ENCODE assay signal across 11 cellular contexts in genomic region chr3:182716114-182716688, GRCh38.
DNase-seq lines count a peak whose midpoint lies in the region; ATAC-seq, FAIRE-seq and TF ChIP-seq lines count a peak whose summit lies in the region.
"Had no signal": no experiment of that assay in that cellular context is flagged by ENCODE, and none has a peak within 500 bp of the region (broad histone marks: within the 10 kb centered on the region; RNA-seq: fewer than 3 reads in every experiment).

No MANE protein-coding gene starts in this region.

- H3K27ac Mint-ChIP-seq in natural killer cell, result peak overlapping the region in 1 of 2 donors; percentile 35

- no peak overlapping the region for H3K4me3 ChIP-seq in K562
- H3K4me3 ChIP-seq: psoas muscle had no signal

- H3K4me1 ChIP-seq in K562 (replicated peaks in 1 of 2; ENCODE audit: control insufficient read depth in 2 of 2, insufficient read depth in 2 of 2, low read length in 2 of 2), result peaks cover 3 to 30% of the 10 kb centered on the region in 2 experiments
- H3K4me1 ChIP-seq: psoas muscle had no signal

- H3K27me3 Mint-ChIP-seq in natural killer cell (ENCODE audit: low read depth in 2 of 2), result no peaks in the 10 kb centered on the region

- no peak overlapping the region for H3K4me3 Mint-ChIP-seq in natural killer cell

- peak overlapping the region in 1 of 2 experiments; percentile 53; a peak in 2 of 4 replicates for H3K9ac ChIP-seq in K562 (ENCODE audit: insufficient read depth in 1 of 2, low read depth in 2 of 2, low read length in 2 of 2)

- H3K27ac ChIP-seq in K562 (ENCODE audit: extremely low read depth, low read depth, low read length), result peak overlapping the region; percentile 83
- H3K27ac ChIP-seq: psoas muscle had no signal

- H3K9me3 ChIP-seq in K562 (replicated peaks; ENCODE audit: control insufficient read depth, insufficient read depth, low read depth, low read length), result no peaks in the 10 kb centered on the region
- H3K9me3 ChIP-seq: psoas muscle had no signal

- in situ Hi-C loops in K562 (cut with MboI), result loop anchor here (5.0 kb wide), 1 partner anchor 76 kb away; the partner anchor contains the start of gene ATP11B

- TF ChIP-seq EP300 in K562 (IDR thresholded peaks at IDR 0.05; ENCODE audit: low read length), result peak; percentile 78

- H3K4me1 Mint-ChIP-seq in natural killer cell, result peaks cover 0 to 7% of the 10 kb centered on the region in 2 donors

- H3K36me3 ChIP-seq in K562 (ENCODE audit: control insufficient read depth, insufficient read depth, low read length), result no peaks in the 10 kb centered on the region

- H3K4me2 ChIP-seq in K562 (ENCODE audit: insufficient read depth, low read length), result peak overlapping the region; percentile 69

- TF ChIP-seq CTCF in K562 (IDR thresholded peaks at IDR 0.05 in 2 of 3, conservative IDR thresholded peaks at IDR 0.05 in 1 of 3; ENCODE audit: insufficient read depth in 2 of 3, low read depth in 1 of 3, low read length in 3 of 3), result no peak
- no peak for TF ChIP-seq CTCF in natural killer cell (IDR thresholded peaks at IDR 0.05)

- H3K79me2 ChIP-seq in K562 (ENCODE audit: control insufficient read depth, insufficient read depth, low read length), result no peaks in the 10 kb centered on the region

- ATAC-seq in GM18498 (IDR thresholded peaks at IDR 0.05; ENCODE audit: unreplicated experiment) (peak; percentile 49), GM19467 (IDR thresholded peaks at IDR 0.05; ENCODE audit: unreplicated experiment) (peak; percentile 37), HG03095 (IDR thresholded peaks at IDR 0.05; ENCODE audit: unreplicated experiment) (peak; percentile 37), K562 (peak; percentile 79), natural killer cell (no peak)
- ATAC-seq: psoas muscle had no signal

- TF ChIP-seq RAD21 in K562 (CRISPR knock-in tag; conservative IDR thresholded peaks at IDR 0.05 in 1 of 2, IDR thresholded peaks at IDR 0.05 in 1 of 2), result peak in 1 of 2 experiments; percentile 11; a peak in 2 of 4 replicates

- no peaks in the 10 kb centered on the region for H3K36me3 Mint-ChIP-seq in natural killer cell

- intact Hi-C loops in K562 (cut with micrococcal nuclease), result loop anchor here (1.0 to 5.0 kb wide), 2 partner anchors 77 to 661 kb away; partner anchors contain the start of gene ATP11B
- intact Hi-C loops in natural killer cell (cut with micrococcal nuclease), result no loop called here

- no peaks in the 10 kb centered on the region for H3K27me3 ChIP-seq in K562 (ENCODE audit: control insufficient read depth in 2 of 2, insufficient read depth in 2 of 2, low read length in 2 of 2)

- CTCF ChIA-PET in K562 (lab: Yijun Ruan, JAX; ENCODE audit: low intra/inter-chr PET ratio), result interaction anchor here (0.6 to 1.7 kb wide), 2 partner anchors 120 to 459 kb away, joined by 4 to 5 read pairs; no protein-coding TSS in a partner anchor

- no peaks in the 10 kb centered on the region for H3K9me3 Mint-ChIP-seq in natural killer cell

- 0% methylated on average over 1 of the region's 1 CpG for WGBS in K562 (ENCODE audit: insufficient coverage, low coverage, missing lambda C conversion rate)

- H3K9me1 ChIP-seq in K562 (ENCODE audit: control insufficient read depth, insufficient read depth, low read length), result no peaks in the 10 kb centered on the region

- POLR2A ChIA-PET in K562 (lab: Yijun Ruan, JAX), result interaction anchor here (0.5 to 1.6 kb wide), 7 partner anchors 11 to 207 kb away, joined by 3 to 8 read pairs (median 3); no protein-coding TSS in a partner anchor

- TF ChIP-seq POLR2A in K562 (conservative IDR thresholded peaks at IDR 0.05), result no peak

- peak; percentile 71 for FAIRE-seq in K562 (lab: Jason Lieb, UNC)
- FAIRE-seq: endometrium had no signal

- DNase-seq in K562 (ENCODE audit: extremely low read depth in 1 of 4, low spot score in 3 of 4), result peak in 2 of 4 experiments; percentile 56 to 85
- DNase-seq in natural killer cell, result no peak
- DNase-seq in NCI-H2171 treated with DMSO at 0.1 percent for 48 hours (lab: John Stamatoyannopoulos, UW), result no peak
- no peak for DNase-seq in NCI-H748 treated with DMSO at 0.1 percent for 48 hours (lab: John Stamatoyannopoulos, UW)
- DNase-seq in NCI-H1417 treated with DMSO at 0.1 percent for 48 hours (lab: John Stamatoyannopoulos, UW), result no peak
- DNase-seq: NCI-H524 treated with DMSO at 0.1 percent for 48 hours, psoas muscle had no signal

- BruUV-seq in K562 (replicated peaks; lab: Mats Ljungman, UMichigan), result no TSS peak

- peak overlapping the region; percentile 77 for H2AFZ ChIP-seq in K562 (ENCODE audit: low read depth, low read length)

- H4K20me1 ChIP-seq in K562 (replicated peaks; ENCODE audit: control insufficient read depth, insufficient read depth, low read length), result no peaks in the 10 kb centered on the region

TF ChIP-seq in K562, 482 proteins besides CTCF, POLR2A, EP300 and RAD21 (continues in another document):
- TF ChIP-seq TRIM28 (IDR thresholded peaks at IDR 0.05) (peak; percentile 54; the same call in 1 of the 2 replicates), TBL1XR1 (IDR thresholded peaks at IDR 0.05; ENCODE audit: low read length in 2 of 2) (peak in 1 of 2 experiments; percentile 24; a peak in 1 of 4 replicates), MBD2 (IDR thresholded peaks at IDR 0.05; ENCODE audit: borderline replicate concordance, low read depth) (0 out of 2 replicates have a peak, but pooled peaks have one; percentile 35), HDAC3 (IDR thresholded peaks at IDR 0.05; ENCODE audit: borderline replicate concordance, partially characterized antibody) (peak; percentile 51), MAZ (CRISPR knock-in tag; conservative IDR thresholded peaks at IDR 0.05 in 1 of 2, IDR thresholded peaks at IDR 0.05 in 1 of 2) (peak in 1 of 2 experiments; percentile 47; a peak in 1 of 4 replicates), PHF8 (IDR thresholded peaks at IDR 0.05; ENCODE audit: borderline replicate concordance, low read length) (peak; percentile 12; the same call in 1 of the 2 replicates), HDAC1 (IDR thresholded peaks at IDR 0.05) (peak in 1 of 2 experiments; percentile 62; a peak in 1 of 4 replicates), TAL1 (IDR thresholded peaks at IDR 0.05) (peak; percentile 73), AFF1 (IDR thresholded peaks at IDR 0.05; ENCODE audit: low read depth in 1 of 2, partially characterized antibody in 2 of 2) (peak in 1 of 2 experiments; percentile 66), ZFP30 (CRISPR knock-in tag; IDR thresholded peaks at IDR 0.05; ENCODE audit: borderline replicate concordance) (no peak), PREB (CRISPR knock-in tag; IDR thresholded peaks at IDR 0.05) (no peak), EP400 (IDR thresholded peaks at IDR 0.05) (peak; percentile 36; the same call in 1 of the 2 replicates), LCOR (CRISPR knock-in tag; IDR thresholded peaks at IDR 0.05) (no peak), ZNF140 (CRISPR knock-in tag; IDR thresholded peaks at IDR 0.05) (no peak), JUN (IDR thresholded peaks at IDR 0.05; ENCODE audit: borderline replicate concordance, low read depth, low read length) (no peak), JUN (CRISPR knock-in tag; IDR thresholded peaks at IDR 0.05; ENCODE audit: borderline replicate concordance) (no peak), ZNF143 (CRISPR knock-in tag; IDR thresholded peaks at IDR 0.05) (no peak), ZNF253 (CRISPR knock-in tag; conservative IDR thresholded peaks at IDR 0.05) (no peak), JUND (IDR thresholded peaks at IDR 0.05; ENCODE audit: borderline replicate concordance, low read depth, low read length) (0 out of 2 replicates have a peak, but pooled peaks have one; percentile 20), JUND (tag; IDR thresholded peaks at IDR 0.05; ENCODE audit: borderline replicate concordance, low read depth, low read length) (no peak; the same call in 2 of the 3 replicates), NONO (IDR thresholded peaks at IDR 0.05; ENCODE audit: low read depth in 2 of 2, low read length in 1 of 2) (peak in 1 of 2 experiments; percentile 46; a peak in 1 of 4 replicates), SNAPC5 (CRISPR knock-in tag; IDR thresholded peaks at IDR 0.05) (no peak)

Comparison
In these comparisons a context has a peak if more than half of its experiments do, and no peak if none do; other contexts are left out.
1. ATAC-seq: peak in GM18498 (single experiment), GM19467 (single experiment), HG03095 (single experiment) and K562 (single experiment); none in natural killer cell (0 of 3).